In the genomic region with DNA sequence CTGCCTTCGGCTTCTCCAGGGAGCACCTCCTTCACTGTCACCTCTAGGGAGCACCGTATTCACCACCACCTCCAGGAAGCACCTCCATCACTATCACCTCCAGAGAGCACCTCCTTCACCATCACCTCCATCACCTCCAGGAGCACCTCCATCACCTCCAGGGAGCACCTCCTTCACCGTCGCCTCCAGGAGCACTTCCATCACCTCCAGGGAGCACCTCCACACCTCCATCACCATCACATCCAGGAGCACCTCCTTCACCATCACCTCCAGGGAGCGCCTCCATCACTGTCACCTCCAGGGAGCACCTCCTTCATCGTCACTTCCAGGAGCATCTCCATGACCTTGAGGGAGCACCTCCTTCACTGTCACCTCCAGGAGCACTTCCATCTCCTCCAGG, we compare ENCODE assay signal across 26 cellular contexts.
"Had no signal": no experiment of that assay in that cellular context is flagged by ENCODE, and none has a peak within 500 bp of the region (broad histone marks: within the 10 kb centered on the region; RNA-seq: fewer than 3 reads in every experiment).

No MANE protein-coding gene starts in this region.

- H3K27me3 Mint-ChIP-seq: activated T-cell treated with anti-CD3 and anti-CD28 coated beads, Interleukin-2, amount 50 U/mL, for 24 hours; stimulated activated naive CD8-positive, alpha-beta T cell treated with anti-CD3 and anti-CD28 coated beads, Interleukin-15, Interleukin-2, amounts not matched to agents 100 ng/mL and 50 ng/mL, for 24 hours had no signal

- H3K4me3 Mint-ChIP-seq: activated CD8-positive, alpha-beta T cell treated with anti-CD3 and anti-CD28 coated beads, Interleukin-2, amount 10 ng/mL, durations not matched to agents 7 days and 5 days; activated naive CD4-positive, alpha-beta T cell treated with anti-CD3 and anti-CD28 coated beads for 36 hours; activated naive CD8-positive, alpha-beta T cell treated with anti-CD3 and anti-CD28 coated beads, Interleukin-2, amount 50 U/mL, for 24 hours; activated T-cell treated with anti-CD3 and anti-CD28 coated beads, Interleukin-2, amount 50 U/mL, for 24 hours; dendritic cell treated with granulocyte-macrophage colony-stimulating factor and Interleukin-4, amounts not matched to agents 40 ng/mL and 50 ng/mL, for 4 days; stimulated activated naive CD8-positive, alpha-beta T cell treated with anti-CD3 and anti-CD28 coated beads, Interleukin-15, Interleukin-2, amounts not matched to agents 100 ng/mL and 50 ng/mL, for 24 hours; T-helper 1 cell treated with Interleukin-12 subunit alpha and Interleukin-12 subunit beta and Interleukin-4 antibody, amounts not matched to agents 30 μg/mL and 1 μg/mL, for 36 hours had no signal

- H3K27ac ChIP-seq: body of pancreas, cardiac muscle cell, left ventricle myocardium inferior, spleen, tibial artery had no signal

- H3K4me1 Mint-ChIP-seq: activated naive CD8-positive, alpha-beta T cell treated with anti-CD3 and anti-CD28 coated beads, Interleukin-2, amount 50 U/mL, for 24 hours; nephron had no signal

- H3K9me3 ChIP-seq: body of pancreas, left ventricle myocardium inferior, spleen, tibial artery had no signal

- H3K4me3 ChIP-seq: body of pancreas, cardiac muscle cell, left ventricle myocardium inferior, spleen, tibial artery had no signal

- DNase-seq: activated CD4-positive, alpha-beta T cell treated with anti-CD3 and anti-CD28 coated beads for 4 hours; activated CD4-positive, CD25-positive, alpha-beta regulatory T cell; activated CD8-positive, alpha-beta T cell treated with anti-CD3 and anti-CD28 coated beads, Interleukin-2, amount 10 ng/mL, durations not matched to agents 7 days and 5 days; activated naive CD4-positive, alpha-beta T cell treated with anti-CD3 and anti-CD28 coated beads for 36 hours; activated naive CD8-positive, alpha-beta T cell treated with anti-CD3 and anti-CD28 coated beads, Interleukin-2, amount 50 U/mL, for 24 hours; activated T-cell treated with anti-CD3 and anti-CD28 coated beads, Interleukin-2, amount 50 U/mL, for 24 hours; body of pancreas; effector CD4-positive, alpha-beta T cell; erythroblast; foreskin fibroblast; kidney glomerular epithelial cell; left ventricle myocardium inferior; mammary epithelial cell; nucleus accumbens; posterior cingulate gyrus; stimulated activated CD4-positive, alpha-beta T cell treated with anti-CD3 and anti-CD28 coated beads, Interleukin-4, amount 100 ng/mL, for 1 hour; substantia nigra had no signal

- H3K4me1 ChIP-seq: body of pancreas, left ventricle myocardium inferior, spleen, tibial artery had no signal

- H3K27ac Mint-ChIP-seq: activated CD8-positive, alpha-beta T cell treated with anti-CD3 and anti-CD28 coated beads, Interleukin-2, amount 10 ng/mL, durations not matched to agents 7 days and 5 days; activated naive CD4-positive, alpha-beta T cell treated with anti-CD3 and anti-CD28 coated beads for 36 hours; activated naive CD8-positive, alpha-beta T cell treated with anti-CD3 and anti-CD28 coated beads, Interleukin-2, amount 50 U/mL, for 24 hours; activated T-cell treated with anti-CD3 and anti-CD28 coated beads, Interleukin-2, amount 50 U/mL, for 24 hours; activated T-helper 2 cell treated with anti-CD3 and anti-CD28 coated beads, Interferon-gamma antibody, Interleukin-2, Interleukin-4, amounts not matched to agents 10 μg/mL and 5 μg/mL and 100 μg/mL, durations not matched to agents 14 hours and 24 hours and 36 hours; dendritic cell treated with granulocyte-macrophage colony-stimulating factor and Interleukin-4, amounts not matched to agents 40 ng/mL and 50 ng/mL, for 4 days; nephron; stimulated activated naive CD8-positive, alpha-beta T cell treated with anti-CD3 and anti-CD28 coated beads, Interleukin-15, Interleukin-2, amounts not matched to agents 100 ng/mL and 50 ng/mL, for 24 hours; T-helper 1 cell treated with Interleukin-12 subunit alpha and Interleukin-12 subunit beta and Interleukin-4 antibody, amounts not matched to agents 30 μg/mL and 1 μg/mL, for 36 hours had no signal

- H3K9me3 Mint-ChIP-seq: activated naive CD4-positive, alpha-beta T cell treated with anti-CD3 and anti-CD28 coated beads for 36 hours; activated naive CD8-positive, alpha-beta T cell treated with anti-CD3 and anti-CD28 coated beads, Interleukin-2, amount 50 U/mL, for 24 hours; activated T-cell treated with anti-CD3 and anti-CD28 coated beads, Interleukin-2, amount 50 U/mL, for 24 hours; activated T-helper 2 cell treated with anti-CD3 and anti-CD28 coated beads, Interferon-gamma antibody, Interleukin-2, Interleukin-4, amounts not matched to agents 10 μg/mL and 5 μg/mL and 100 μg/mL, durations not matched to agents 14 hours and 24 hours and 36 hours; dendritic cell treated with granulocyte-macrophage colony-stimulating factor and Interleukin-4, amounts not matched to agents 40 ng/mL and 50 ng/mL, for 4 days; nephron; stimulated activated naive CD8-positive, alpha-beta T cell treated with anti-CD3 and anti-CD28 coated beads, Interleukin-15, Interleukin-2, amounts not matched to agents 100 ng/mL and 50 ng/mL, for 24 hours; T-helper 1 cell treated with Interleukin-12 subunit alpha and Interleukin-12 subunit beta and Interleukin-4 antibody, amounts not matched to agents 30 μg/mL and 1 μg/mL, for 36 hours had no signal

- H3K27me3 ChIP-seq: body of pancreas, cardiac muscle cell had no signal

- H3K36me3 ChIP-seq: cardiac muscle cell, left ventricle myocardium inferior, spleen, tibial artery had no signal

- ATAC-seq: activated CD8-positive, alpha-beta T cell treated with anti-CD3 and anti-CD28 coated beads, Interleukin-2, amount 10 ng/mL, durations not matched to agents 7 days and 5 days; activated naive CD8-positive, alpha-beta T cell treated with anti-CD3 and anti-CD28 coated beads, Interleukin-2, amount 50 U/mL, for 24 hours; body of pancreas had no signal

- FAIRE-seq: endometrium had no signal
